8 cellular contexts compared by ENCODE assay signal in the genomic region with DNA sequence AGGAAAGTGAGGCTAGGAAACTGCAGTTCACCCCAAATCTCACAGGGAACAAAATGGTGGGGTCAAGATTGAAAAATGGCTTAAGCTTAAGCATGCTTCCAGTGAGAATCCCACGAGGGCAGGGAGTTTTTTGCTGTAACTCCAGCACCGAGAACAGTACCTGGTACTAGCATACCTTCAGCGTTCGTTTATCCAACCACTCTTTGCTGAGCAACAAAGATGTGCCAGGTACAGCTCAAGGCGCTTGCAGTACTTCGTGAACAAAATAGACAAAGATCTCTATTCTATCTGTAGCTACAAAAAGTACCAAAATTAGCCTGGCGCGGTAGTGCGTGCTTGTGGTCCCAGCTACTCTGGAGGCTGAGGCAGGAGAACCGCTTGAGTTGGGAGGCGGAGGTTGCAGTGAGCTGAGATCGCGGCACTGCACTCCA. TPM values are rescaled to one million over a fixed set of nuclear protein-coding genes. Genes with fewer than 3 reads are reported as not detected.
DNase-seq lines count a peak whose midpoint lies in the region; ATAC-seq and TF ChIP-seq lines count a peak whose summit lies in the region.

No MANE protein-coding gene starts in this region.

- peak overlapping the region; percentile 86 for H3K4me2 ChIP-seq in Karpas-422 (ENCODE audit: low read depth, low read length, poor library complexity, severe bottlenecking)

- H3K27ac Mint-ChIP-seq in CD8-positive, alpha-beta memory T cell, result peak overlapping the region; percentile 89 to 99 (median 96)

- H3K9me3 Mint-ChIP-seq in CD8-positive, alpha-beta memory T cell, result no peaks in the 10 kb centered on the region

- peak overlapping the region; percentile 94 to 98 (median 97) for H3K4me3 Mint-ChIP-seq in CD8-positive, alpha-beta memory T cell

- H3K79me2 ChIP-seq in Karpas-422 (ENCODE audit: low read length), result peaks cover 54% of the 10 kb centered on the region

- no peaks in the 10 kb centered on the region for H3K27me3 ChIP-seq in CD8-positive, alpha-beta memory T cell (ENCODE audit: insufficient read depth, low read length, poor library complexity, severe bottlenecking)
- H3K27me3 ChIP-seq in Karpas-422 (ENCODE audit: low read length) (no peaks in the 10 kb centered on the region), layer of hippocampus (ENCODE audit: control insufficient read depth, insufficient read depth, low read length) (no peaks in the 10 kb centered on the region), stomach (no peaks in the 10 kb centered on the region)

- no peak for TF ChIP-seq EP300 in stomach (IDR thresholded peaks at IDR 0.05)

- H3K36me3 ChIP-seq in CD8-positive, alpha-beta memory T cell (ENCODE audit: insufficient read depth, low read length), result no peaks in the 10 kb centered on the region
- no peaks in the 10 kb centered on the region; the same call in 1 of the 2 replicates for H3K36me3 ChIP-seq in Karpas-422 (ENCODE audit: insufficient read depth, low read length)
- H3K36me3 ChIP-seq in stomach, result no peaks in the 10 kb centered on the region

- H3K36me3 Mint-ChIP-seq in CD8-positive, alpha-beta memory T cell, result peaks cover 0 to 21% (median 0%) of the 10 kb centered on the region in 3 donors

- 47 to 64% (median 51%) methylated on average over 13 of the region's 13 CpGs for WGBS in stomach, 5 donors

- peak overlapping the region; percentile 90 for H2AFZ ChIP-seq in Karpas-422 (ENCODE audit: low read length)

- CTCF ChIA-PET in CD8-positive, alpha-beta memory T cell (lab: Charles Lee), result interaction anchor here (1.1 to 1.3 kb wide), 2 partner anchors 9 to 51 kb away, joined by 4 to 7 read pairs; a partner anchor contains a TSS

- H3K4me1 ChIP-seq in CD8-positive, alpha-beta memory T cell (ENCODE audit: insufficient read depth, low read length), result peaks cover 68% of the 10 kb centered on the region
- H3K4me1 ChIP-seq in Karpas-422 (ENCODE audit: low read length), result peaks cover 38% of the 10 kb centered on the region
- H3K4me1 ChIP-seq in stomach, result peaks cover 30 to 50% (median 41%) of the 10 kb centered on the region in 4 donors

- peak in 1 of 5 donors; percentile 37 for DNase-seq in CD8-positive, alpha-beta memory T cell
- peak; percentile 57 for DNase-seq in Karpas-422
- no peak for DNase-seq in stomach

- peaks cover 13% of the 10 kb centered on the region; the same call in 1 of the 2 replicates for H4K20me1 ChIP-seq in Karpas-422 (ENCODE audit: insufficient read depth, low read depth, low read length)

- no peak for TF ChIP-seq CTCF in stomach (IDR thresholded peaks at IDR 0.05)

- no peak for ATAC-seq in GM18502 (IDR thresholded peaks at IDR 0.05; ENCODE audit: poor library complexity, unreplicated experiment)
- no peak for ATAC-seq in GM21529 (IDR thresholded peaks at IDR 0.05; ENCODE audit: unreplicated experiment)
- no peak for ATAC-seq in HG03025 (IDR thresholded peaks at IDR 0.05; ENCODE audit: low FRiP score, unreplicated experiment)

- intact Hi-C loops in stomach (cut with DNase I; ENCODE audit: low total_unique reads), result no loop called here

- H3K9me3 ChIP-seq in CD8-positive, alpha-beta memory T cell (ENCODE audit: low read length), result no peaks in the 10 kb centered on the region
- H3K9me3 ChIP-seq in Karpas-422 (ENCODE audit: low read length), result no peaks in the 10 kb centered on the region
- no peaks in the 10 kb centered on the region for H3K9me3 ChIP-seq in stomach

- POLR2A ChIA-PET in CD8-positive, alpha-beta memory T cell (lab: Charles Lee), result interaction anchor here (1.2 to 1.9 kb wide), 3 partner anchors 9 to 51 kb away, joined by 8 to 11 read pairs (median 10); a partner anchor contains a TSS

- TF ChIP-seq POLR2A in stomach (IDR thresholded peaks at IDR 0.05), result no peak

- peak overlapping the region; percentile 82 for H3K4me3 ChIP-seq in CD8-positive, alpha-beta memory T cell (ENCODE audit: low read length)
- H3K4me3 ChIP-seq in Karpas-422 (ENCODE audit: low read length) (peak overlapping the region; percentile 80), stomach (peak overlapping the region; percentile 73 to 100 (median 90))

- no peaks in the 10 kb centered on the region for H3K27me3 Mint-ChIP-seq in CD8-positive, alpha-beta memory T cell

- H3K4me1 Mint-ChIP-seq in CD8-positive, alpha-beta memory T cell, result peaks cover 46 to 85% (median 73%) of the 10 kb centered on the region in 3 donors

- H3K9me2 ChIP-seq in Karpas-422 (replicated peaks; ENCODE audit: insufficient read depth, low read length), result no peaks in the 10 kb centered on the region

- peak overlapping the region; percentile 97 for H3K27ac ChIP-seq in CD8-positive, alpha-beta memory T cell (ENCODE audit: low read depth, low read length)
- H3K27ac ChIP-seq in Karpas-422 (ENCODE audit: low read length) (peak overlapping the region; percentile 73), angular gyrus (ENCODE audit: low read depth, low read length) (peak overlapping the region; percentile 80), layer of hippocampus (ENCODE audit: low read depth, low read length) (peak overlapping the region; percentile 86), stomach (peak overlapping the region; percentile 90 to 98 (median 92))

- peak overlapping the region; percentile 99 for H3K9ac ChIP-seq in Karpas-422 (ENCODE audit: low read length)

RNA-seq across cellular contexts. Expression of a gene that starts 0.8 kb away (rescaled TPM):
- 10 to 100 TPM; 48.9 to 50.5 TPM for total RNA-seq in CD8-positive, alpha-beta memory T cell
- polyA plus RNA-seq in CD8-positive, alpha-beta memory T cell, result 56.2 TPM
- total RNA-seq in Karpas-422 (2014; rRNA removed; shearing (Covaris generic); ENCODE audit: low replicate concordance), result 17.7 and 40.5 TPM in 2 replicates
- total RNA-seq in stomach, result 10 to 100 TPM in 4 of 5 donors, 1 to 10 TPM in 1; 4.6 to 62.0 (median 28.8) TPM
- polyA plus RNA-seq in stomach, result 10 to 100 TPM; 19.0 to 32.2 (median 20.9) TPM

RNA-seq across cellular contexts. Expression of a gene that starts 10.0 kb away (rescaled TPM):
- 10 to 100 TPM; 39.6 to 40.1 TPM for total RNA-seq in CD8-positive, alpha-beta memory T cell
- 32.6 TPM for polyA plus RNA-seq in CD8-positive, alpha-beta memory T cell
- total RNA-seq in Karpas-422 (2014; rRNA removed; shearing (Covaris generic); ENCODE audit: low replicate concordance), result 22.4 and 22.6 TPM in 2 replicates
- 10 to 100 TPM; 11.2 to 32.6 (median 12.7) TPM for total RNA-seq in stomach
- 10 to 100 TPM; 17.4 to 18.8 (median 17.9) TPM for polyA plus RNA-seq in stomach

RNA-seq across cellular contexts. Expression of a gene that starts 47.1 kb away (rescaled TPM):
- total RNA-seq in CD8-positive, alpha-beta memory T cell, result 1 to 10 TPM; 8.3 to 8.5 TPM
- polyA plus RNA-seq in CD8-positive, alpha-beta memory T cell, result 0.72 TPM
- total RNA-seq in Karpas-422 (2014; rRNA removed; shearing (Covaris generic); ENCODE audit: low replicate concordance), result 10.2 and 35.3 TPM in 2 replicates
- 10 to 100 TPM in 3 of 5 donors, 1 to 10 TPM in 2; 1.2 to 21.0 (median 11.7) TPM for total RNA-seq in stomach
- under 1 TPM; 0.46 to 0.83 (median 0.50) TPM for polyA plus RNA-seq in stomach

RNA-seq across cellular contexts. Expression of a gene that starts 50.8 kb away (rescaled TPM):
- 100 to 1,000 TPM; 229 to 237 TPM for total RNA-seq in CD8-positive, alpha-beta memory T cell
- polyA plus RNA-seq in CD8-positive, alpha-beta memory T cell, result 251 TPM
- 37.2 and 40.9 TPM in 2 replicates for total RNA-seq in Karpas-422 (2014; rRNA removed; shearing (Covaris generic); ENCODE audit: low replicate concordance)
- total RNA-seq in stomach, result 100 to 1,000 TPM in 3 of 5 donors, 10 to 100 TPM in 2; 40.8 to 142 (median 137) TPM
- polyA plus RNA-seq in stomach, result 10 to 100 TPM; 21.5 to 99.3 (median 61.0) TPM
